In genomic region chr2:149021761-149022160, GRCh38 we compare ENCODE assay signal across 9 cellular contexts. TPM values are rescaled to one million over a fixed set of nuclear protein-coding genes. Genes with fewer than 3 reads are reported as not detected.
DNase-seq lines count a peak whose midpoint lies in the region; ATAC-seq and TF ChIP-seq lines count a peak whose summit lies in the region.
"Had no signal": no experiment of that assay in that cellular context is flagged by ENCODE, and none has a peak within 500 bp of the region (broad histone marks: within the 10 kb centered on the region; RNA-seq: fewer than 3 reads in every experiment).

No MANE protein-coding gene starts in this region.

- H3K4me3 ChIP-seq in DOHH2 (ENCODE audit: low read length) = peak overlapping the region; percentile 73
- no peak overlapping the region for H3K4me3 ChIP-seq in transverse colon

- DNase-seq in SHP77 (lab: John Stamatoyannopoulos, UW) (no peak), NCI-H2107 treated with DMSO at 0.1 percent for 48 hours (lab: John Stamatoyannopoulos, UW; ENCODE audit: unreplicated experiment) (no peak), cortex of kidney (lab: John Stamatoyannopoulos, UW) (no peak), transverse colon (no peak)
- DNase-seq: activated gamma-delta T cell had no signal

- peak overlapping the region; percentile 96 for H3K4me2 ChIP-seq in DOHH2 (ENCODE audit: low read length)

- in situ Hi-C loops in transverse colon (cut with MboI; ENCODE audit: low pct_ligation_motif_present in 1 of 4, low pct_unique_long_range_greater_than_20kb in 1 of 4, low sequenced_read_pairs in 3 of 4) = loop anchor here in 2 of 4 donors (10.0 kb wide), 1 partner anchor 543 kb away; no protein-coding TSS in a partner anchor

- no peaks in the 10 kb centered on the region for H3K9me3 ChIP-seq in DOHH2 (ENCODE audit: control insufficient read depth, insufficient read depth, low read length)
- H3K9me3 ChIP-seq in transverse colon = no peaks in the 10 kb centered on the region

- H3K4me1 ChIP-seq in DOHH2 (ENCODE audit: control insufficient read depth, low read length) (peaks cover 98% of the 10 kb centered on the region), transverse colon (peaks cover 0 to 20% (median 5%) of the 10 kb centered on the region in 4 donors)

- H3K36me3 ChIP-seq in DOHH2 (ENCODE audit: control insufficient read depth, low read length) (no peaks in the 10 kb centered on the region; the same call in 1 of the 2 replicates), transverse colon (no peaks in the 10 kb centered on the region)

- H3F3A ChIP-seq in DOHH2 (ENCODE audit: control insufficient read depth, insufficient read depth) = peaks cover 35% of the 10 kb centered on the region

- H3K79me2 ChIP-seq in DOHH2 (ENCODE audit: control insufficient read depth, low read length) = 0 out of 2 replicates have a peak, but pooled peaks cover 2% of the 10 kb centered on the region

- TF ChIP-seq CTCF in DOHH2 (IDR thresholded peaks at IDR 0.05; ENCODE audit: low read depth, low read length, poor library complexity, severe bottlenecking) (no peak), transverse colon (IDR thresholded peaks at IDR 0.05) (no peak)

- no peak for TF ChIP-seq POLR2A in transverse colon (IDR thresholded peaks at IDR 0.05)

- no peaks in the 10 kb centered on the region for H3K9me2 ChIP-seq in DOHH2 (replicated peaks; ENCODE audit: control insufficient read depth, low read length)

- H4K20me1 ChIP-seq in DOHH2 (ENCODE audit: control insufficient read depth, insufficient read depth, low read depth, low read length) = no peaks in the 10 kb centered on the region

- H3K27ac ChIP-seq in DOHH2 (ENCODE audit: low read depth, low read length) (peak overlapping the region; percentile 100), transverse colon (peak overlapping the region in 1 of 4 donors; percentile 19)

- H3K27me3 ChIP-seq in DOHH2 (ENCODE audit: control insufficient read depth, low read length) (no peaks in the 10 kb centered on the region), transverse colon (no peaks in the 10 kb centered on the region)

- peak; percentile 77 for ATAC-seq in GM19324 (IDR thresholded peaks at IDR 0.05; ENCODE audit: low FRiP score, unreplicated experiment)
- peak; percentile 62 for ATAC-seq in HG02798 (IDR thresholded peaks at IDR 0.05; ENCODE audit: poor library complexity, unreplicated experiment)
- ATAC-seq in HG03558 (IDR thresholded peaks at IDR 0.05; ENCODE audit: extremely low read depth, unreplicated experiment) = peak; percentile 31

- WGBS in transverse colon (ENCODE audit: low coverage in 1 of 2), 2 donors = 77 to 81% methylated on average over 5 to 6 of the region's 6 CpGs

- intact Hi-C loops in transverse colon (cut with DNase I; ENCODE audit: low total_unique reads) = no loop called here

- no peak for TF ChIP-seq EP300 in transverse colon (IDR thresholded peaks at IDR 0.05; ENCODE audit: low read depth)

RNA-seq across cellular contexts. Expression of gene LYPD6B, which starts 16.7 kb away (rescaled TPM):
- total RNA-seq in transverse colon = 1 to 10 TPM in 3 of 4 donors, not detected in 1; 1.1 to 3.1 (median 2.6) TPM
